ENCODE assay signal across 8 cellular contexts in genomic region chr5:52788505-52788821, GRCh38. TPM values are rescaled to one million over a fixed set of nuclear protein-coding genes. Genes with fewer than 3 reads are reported as not detected.
DNase-seq lines count a peak whose midpoint lies in the region; ATAC-seq and TF ChIP-seq lines count a peak whose summit lies in the region.

No MANE protein-coding gene starts in this region.

- no peak for TF ChIP-seq EP300 in upper lobe of left lung (IDR thresholded peaks at IDR 0.05)

- WGBS in upper lobe of left lung, 2 donors, result 5 to 14% methylated on average over 7 of the region's 7 CpGs

- no peak for ATAC-seq in memory B cell (ENCODE audit: low read depth)
- ATAC-seq in upper lobe of left lung (ENCODE audit: low FRiP score in 2 of 2), result no peak
- ATAC-seq in HG03469 (IDR thresholded peaks at IDR 0.05; ENCODE audit: unreplicated experiment), result no peak

- peak overlapping the region; percentile 84 for H3K4me3 Mint-ChIP-seq in activated naive CD4-positive, alpha-beta T cell treated with anti-CD3 and anti-CD28 coated beads for 36 hours
- peak overlapping the region; percentile 32 for H3K4me3 Mint-ChIP-seq in memory B cell

- H3K27ac Mint-ChIP-seq in activated naive CD4-positive, alpha-beta T cell treated with anti-CD3 and anti-CD28 coated beads for 36 hours, result no peak overlapping the region
- H3K27ac Mint-ChIP-seq in memory B cell, result no peak overlapping the region

- CTCF ChIA-PET in activated naive CD4-positive, alpha-beta T cell treated with anti-CD3 and anti-CD28 coated beads for 36 hours (lab: Charles Lee), result interaction anchor here (2.2 kb wide), 1 partner anchor 11 kb away, joined by 11 read pairs; no protein-coding TSS in a partner anchor
- CTCF ChIA-PET in GM10248 (lab: Yijun Ruan, JAX), result interaction anchor here (0.8 to 2.1 kb wide), 6 partner anchors 10 to 127 kb away, joined by 3 to 13 read pairs (median 5); no protein-coding TSS in a partner anchor

- TF ChIP-seq POLR2A in breast epithelium (IDR thresholded peaks at IDR 0.05), result no peak
- no peak for TF ChIP-seq POLR2A in upper lobe of left lung (IDR thresholded peaks at IDR 0.05)

- H3K4me3 ChIP-seq in breast epithelium (peak overlapping the region; percentile 67 to 92 (median 67)), upper lobe of left lung (peak overlapping the region; percentile 51 to 81 (median 61))

- no peaks in the 10 kb centered on the region for H3K9me3 Mint-ChIP-seq in activated naive CD4-positive, alpha-beta T cell treated with anti-CD3 and anti-CD28 coated beads for 36 hours
- H3K9me3 Mint-ChIP-seq in memory B cell, result no peaks in the 10 kb centered on the region

- H3K27ac ChIP-seq in breast epithelium (peak overlapping the region; percentile 89 to 98), upper lobe of left lung (peak overlapping the region; percentile 88 to 94 (median 89))

- POLR2A ChIA-PET in GM10248 (lab: Yijun Ruan, JAX), result no interaction called here

- peaks cover 4% of the 10 kb centered on the region for H3K27me3 Mint-ChIP-seq in activated naive CD4-positive, alpha-beta T cell treated with anti-CD3 and anti-CD28 coated beads for 36 hours (ENCODE audit: low read depth)
- peaks cover 18% of the 10 kb centered on the region for H3K27me3 Mint-ChIP-seq in memory B cell

- intact Hi-C loops in activated naive CD4-positive, alpha-beta T cell treated with anti-CD3 and anti-CD28 coated beads for 36 hours (cut with micrococcal nuclease), result loop anchor here (5.0 kb wide), 1 partner anchor 219 kb away; no protein-coding TSS in a partner anchor
- intact Hi-C loops in breast epithelium (cut with DNase I; ENCODE audit: low total_unique reads), result loop anchor here (10.0 kb wide), 1 partner anchor 116 kb away; no protein-coding TSS in a partner anchor

- H3K9me3 ChIP-seq in breast epithelium (no peaks in the 10 kb centered on the region), upper lobe of left lung (no peaks in the 10 kb centered on the region)

- H3K36me3 ChIP-seq in breast epithelium (no peaks in the 10 kb centered on the region), upper lobe of left lung (no peaks in the 10 kb centered on the region)

- peaks cover 15% of the 10 kb centered on the region for H3K4me1 Mint-ChIP-seq in activated naive CD4-positive, alpha-beta T cell treated with anti-CD3 and anti-CD28 coated beads for 36 hours (ENCODE audit: low read depth)
- peaks cover 11% of the 10 kb centered on the region for H3K4me1 Mint-ChIP-seq in memory B cell

- no peaks in the 10 kb centered on the region for H3K36me3 Mint-ChIP-seq in activated naive CD4-positive, alpha-beta T cell treated with anti-CD3 and anti-CD28 coated beads for 36 hours (ENCODE audit: low read depth)
- no peaks in the 10 kb centered on the region for H3K36me3 Mint-ChIP-seq in memory B cell

- no peak for TF ChIP-seq CTCF in breast epithelium (IDR thresholded peaks at IDR 0.05)
- TF ChIP-seq CTCF in upper lobe of left lung (IDR thresholded peaks at IDR 0.05), result no peak
- no peak for TF ChIP-seq CTCF in GM10248 (IDR thresholded peaks at IDR 0.05; ENCODE audit: control extremely low read depth, extremely low read depth, low read depth, missing control alignments)

- no peaks in the 10 kb centered on the region for H3K4me1 ChIP-seq in breast epithelium
- peaks cover 7 to 27% (median 11%) of the 10 kb centered on the region in 4 donors for H3K4me1 ChIP-seq in upper lobe of left lung

- H3K27me3 ChIP-seq in breast epithelium (no peaks in the 10 kb centered on the region), upper lobe of left lung (no peaks in the 10 kb centered on the region)

- DNase-seq in activated naive CD4-positive, alpha-beta T cell treated with anti-CD3 and anti-CD28 coated beads for 36 hours, result no peak
- DNase-seq in activated naive CD4-positive, alpha-beta T cell treated with Interleukin-2 at 50 U/mL for 16 hours, result no peak
- DNase-seq in breast epithelium (ENCODE audit: low spot score in 2 of 2) (no peak), memory B cell (ENCODE audit: low spot score in 2 of 2) (no peak), upper lobe of left lung (no peak), GM03348 (ENCODE audit: low spot score) (no peak), GM10248 (ENCODE audit: extremely low spot score) (no peak)

RNA-seq across cellular contexts. Expression of gene ITGA1, which starts 0.7 kb away (rescaled TPM):
- 1 to 10 TPM in 1 of 2 experiments, under 1 TPM in 1; 0.69 to 1.2 TPM for total RNA-seq in activated naive CD4-positive, alpha-beta T cell treated with anti-CD3 and anti-CD28 coated beads for 36 hours
- total RNA-seq in breast epithelium (10 to 100 TPM; 26.2 to 49.2 (median 36.6) TPM), upper lobe of left lung (100 to 1,000 TPM in 1 of 6 donors, 10 to 100 TPM in 5; 19.9 to 134 (median 60.8) TPM)

RNA-seq across cellular contexts. Expression of gene PELO, which starts 0.7 kb away (rescaled TPM):
- total RNA-seq in activated naive CD4-positive, alpha-beta T cell treated with anti-CD3 and anti-CD28 coated beads for 36 hours, result 10 to 100 TPM; 11.4 to 12.8 TPM
- 10 to 100 TPM; 11.7 to 16.7 (median 12.1) TPM for total RNA-seq in breast epithelium
- total RNA-seq in upper lobe of left lung, result 10 to 100 TPM; 15.0 to 42.3 (median 28.7) TPM

Comparison
In these comparisons a context has a peak if more than half of its experiments do, and no peak if none do; other contexts are left out.
1. RNA of gene ITGA1, which starts 0.7 kb away (total RNA-seq): 19.9 to 134 TPM in upper lobe of left lung and 26.2 to 49.2 TPM in breast epithelium; 0.69 to 1.2 TPM in activated naive CD4-positive, alpha-beta T cell treated with anti-CD3 and anti-CD28 coated beads for 36 hours; every median in the first group is over 4 times any median in the second.